In the genomic region with DNA sequence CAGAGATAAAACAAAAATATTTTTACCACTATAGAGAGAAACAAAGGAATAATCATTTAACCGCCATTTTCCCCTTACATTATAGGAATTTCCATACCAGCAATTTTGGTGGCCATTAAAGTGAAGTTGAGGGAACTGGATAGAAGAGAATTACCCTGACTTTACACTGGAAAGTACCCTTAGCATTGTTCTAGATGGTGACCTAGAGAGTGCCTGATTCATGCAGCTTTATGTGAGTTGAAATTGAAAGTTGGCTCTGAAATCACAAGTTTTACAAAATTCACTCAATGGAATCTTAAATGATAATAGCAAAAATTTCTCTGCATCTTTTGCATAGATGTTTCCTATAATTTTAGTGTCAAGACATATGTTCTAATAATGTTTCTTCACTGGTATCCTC, we compare ENCODE assay signal across 12 cellular contexts. TPM values are rescaled to one million over a fixed set of nuclear protein-coding genes. Genes with fewer than 3 reads are reported as not detected.
DNase-seq lines count a peak whose midpoint lies in the region; ATAC-seq, FAIRE-seq and TF ChIP-seq lines count a peak whose summit lies in the region.
"Had no signal": no experiment of that assay in that cellular context is flagged by ENCODE, and none has a peak within 500 bp of the region (broad histone marks: within the 10 kb centered on the region; RNA-seq: fewer than 3 reads in every experiment).

No MANE protein-coding gene starts in this region.

- TF ChIP-seq POLR2A in GM12892 (IDR thresholded peaks at IDR 0.05; ENCODE audit: low read depth, low read length) = 0 out of 2 replicates have a peak, but pooled peaks have one; percentile 4

- intact Hi-C loops in cardiac septum (cut with DNase I) = no loop called here

- no peak for DNase-seq in GM12892 (ENCODE audit: insufficient read length)
- peak; percentile 51 for DNase-seq in dermis blood vessel endothelial cell
- DNase-seq in HTR-8/SVneo (ENCODE audit: insufficient read length, low spot score) = no peak
- DNase-seq in DMS153 (lab: John Stamatoyannopoulos, UW) = no peak
- DNase-seq in Kasumi-1 (lab: John Stamatoyannopoulos, UW) = no peak
- DNase-seq in cardiac septum (ENCODE audit: low spot score) = no peak
- DNase-seq: anterior cingulate cortex, NCI-H2081 treated with DMSO at 0.1 percent for 48 hours, right cardiac atrium had no signal

- no peak for FAIRE-seq in GM12892 (lab: Jason Lieb, UNC)
- FAIRE-seq in HTR-8/SVneo (lab: Jason Lieb, UNC) = no peak

- ATAC-seq in GM21367 (IDR thresholded peaks at IDR 0.05; ENCODE audit: unreplicated experiment) = peak; percentile 42
- ATAC-seq in HG03378 (IDR thresholded peaks at IDR 0.05; ENCODE audit: unreplicated experiment) = peak; percentile 41
- ATAC-seq: left lobe of liver, right cardiac atrium had no signal

RNA-seq across cellular contexts. Expression of a gene that starts 55.7 kb away (rescaled TPM):
- 27.9 TPM for polyA plus RNA-seq in GM12892 (2012; ENCODE audit: missing spikeins)
- total RNA-seq in dermis blood vessel endothelial cell = 20.3 and 34.7 TPM in 2 replicates
- total RNA-seq in cardiac septum = 26.2 TPM
